Comparison of ENCODE assay signal across 9 cellular contexts in genomic region chr2:27303093-27304025, GRCh38. TPM values are rescaled to one million over a fixed set of nuclear protein-coding genes. Genes with fewer than 3 reads are reported as not detected.
DNase-seq lines count a peak whose midpoint lies in the region; ATAC-seq and TF ChIP-seq lines count a peak whose summit lies in the region.
"Had no signal": no experiment of that assay in that cellular context is flagged by ENCODE, and none has a peak within 500 bp of the region (broad histone marks: within the 10 kb centered on the region; RNA-seq: fewer than 3 reads in every experiment).

No MANE protein-coding gene starts in this region.

- no peak for TF ChIP-seq POLR2A in tibial nerve (IDR thresholded peaks at IDR 0.05)

- H3K9me3 ChIP-seq in CD4-positive, alpha-beta T cell (ENCODE audit: control insufficient read depth, low read length), result no peaks in the 10 kb centered on the region
- H3K9me3 ChIP-seq in HAP-1, result no peaks in the 10 kb centered on the region
- no peaks in the 10 kb centered on the region for H3K9me3 ChIP-seq in WERI-Rb-1 (ENCODE audit: severe bottlenecking)
- no peaks in the 10 kb centered on the region for H3K9me3 ChIP-seq in tibial nerve

- H3K4ac ChIP-seq in mesendoderm (ENCODE audit: low read depth, low read length), result no peak overlapping the region

- H2BK5ac ChIP-seq in mesendoderm (ENCODE audit: low read length), result no peak overlapping the region

- peak; percentile 97 for TF ChIP-seq CTCF in CD4-positive, alpha-beta T cell (IDR thresholded peaks at IDR 0.05)
- peak; percentile 71 for TF ChIP-seq CTCF in WERI-Rb-1 (IDR thresholded peaks at IDR 0.05; ENCODE audit: low read depth, low read length)
- TF ChIP-seq CTCF in tibial nerve (IDR thresholded peaks at IDR 0.05), result peak; percentile 73 to 87 (median 74)

- H3K27ac Mint-ChIP-seq in CD4-positive, alpha-beta T cell, result peak overlapping the region; percentile 45

- peak in 2 of 10 experiments; percentile 7 to 29 for DNase-seq in CD4-positive, alpha-beta T cell
- DNase-seq in HAP-1 (ENCODE audit: low spot score in 2 of 2), result peak; percentile 75 to 80
- DNase-seq in NCI-H446 (lab: John Stamatoyannopoulos, UW), result peak; percentile 43 to 85
- DNase-seq in WERI-Rb-1, result peak; percentile 69
- DNase-seq in effector CD8-positive, alpha-beta T cell (lab: John Stamatoyannopoulos, UW), result peak; percentile 9
- DNase-seq in mesendoderm, result peak; percentile 85
- DNase-seq in tibial nerve (ENCODE audit: low spot score in 2 of 2), result peak in 1 of 2 donors; percentile 33

- CTCF ChIA-PET in CD4-positive, alpha-beta T cell (lab: Charles Lee), result interaction anchor here (0.6 to 2.0 kb wide), 28 partner anchors 9 to 457 kb away, joined by 3 to 12 read pairs (median 4); partner anchors contain the start of genes AGBL5, EIF2B4, GTF3C2 and MPV17

- peaks cover 44% of the 10 kb centered on the region for H3K27me3 Mint-ChIP-seq in CD4-positive, alpha-beta T cell

- H3K9ac ChIP-seq in mesendoderm (ENCODE audit: low read length), result peak overlapping the region; percentile 44

- H3K4me3 Mint-ChIP-seq in CD4-positive, alpha-beta T cell, result peak overlapping the region; percentile 84

- H3K79me1 ChIP-seq in mesendoderm (ENCODE audit: low read length), result no peaks in the 10 kb centered on the region

- no peaks in the 10 kb centered on the region for H3K79me2 ChIP-seq in mesendoderm (ENCODE audit: control insufficient read depth, insufficient read depth, low read length)

- in situ Hi-C loops in HAP-1 (cut with MboI; ENCODE audit: low sequenced_read_pairs), result no loop called here

- no peak overlapping the region for H2AK5ac ChIP-seq in mesendoderm (ENCODE audit: low read length)

- H2BK15ac ChIP-seq in mesendoderm (replicated peaks; ENCODE audit: low read depth), result no peak overlapping the region

- H3K23ac ChIP-seq in mesendoderm (ENCODE audit: low read length), result no peak overlapping the region

- peaks cover 3% of the 10 kb centered on the region for H3K4me1 ChIP-seq in HAP-1
- H3K4me1 ChIP-seq in mesendoderm (ENCODE audit: control insufficient read depth, low read depth, low read length), result no peaks in the 10 kb centered on the region
- peaks cover 0 to 29% (median 12%) of the 10 kb centered on the region in 4 donors for H3K4me1 ChIP-seq in tibial nerve

- H3K27me3 ChIP-seq in CD4-positive, alpha-beta T cell (ENCODE audit: control insufficient read depth, insufficient read depth, low read length), result peaks cover 23% of the 10 kb centered on the region
- H3K27me3 ChIP-seq in HAP-1 (ENCODE audit: low read depth) (no peaks in the 10 kb centered on the region), WERI-Rb-1 (ENCODE audit: insufficient read depth, low read depth, severe bottlenecking) (peaks cover 22% of the 10 kb centered on the region), mesendoderm (ENCODE audit: insufficient read depth, low read length, poor library complexity) (peaks cover 21% of the 10 kb centered on the region), tibial nerve (peaks cover 0 to 42% of the 10 kb centered on the region in 2 donors)

- intact Hi-C loops in CD4-positive, alpha-beta T cell (cut with DNase I, micrococcal nuclease), result loop anchor here (1.0 to 5.0 kb wide), 5 partner anchors 53 to 341 kb away; no protein-coding TSS in a partner anchor

- peak overlapping the region; percentile 56 for H3K56ac ChIP-seq in mesendoderm (ENCODE audit: low read length)

- H3K36me3 ChIP-seq in HAP-1 (replicated peaks), result peaks cover 3% of the 10 kb centered on the region
- no peaks in the 10 kb centered on the region for H3K36me3 ChIP-seq in WERI-Rb-1
- no peaks in the 10 kb centered on the region for H3K36me3 ChIP-seq in mesendoderm (ENCODE audit: control insufficient read depth, insufficient read depth, low read length)
- peaks cover 0 to 8% (median 0%) of the 10 kb centered on the region in 3 donors for H3K36me3 ChIP-seq in tibial nerve

- peak; percentile 76 for ATAC-seq in CD4-positive, alpha-beta T cell (ENCODE audit: poor library complexity)
- ATAC-seq in HG03457 (IDR thresholded peaks at IDR 0.05; ENCODE audit: unreplicated experiment), result no peak

- POLR2A ChIA-PET in CD4-positive, alpha-beta T cell (lab: Charles Lee), result interaction anchor here (0.6 to 1.6 kb wide), 10 partner anchors 20 to 876 kb away, joined by 3 to 12 read pairs (median 4); partner anchors contain the start of genes ABHD1, AGBL5 and MPV17

- H3K4me3 ChIP-seq in HAP-1 (no peak overlapping the region), WERI-Rb-1 (ENCODE audit: low read depth, low read length) (peak overlapping the region; percentile 44), mesendoderm (ENCODE audit: low read length) (no peak overlapping the region), tibial nerve (peak overlapping the region in 3 of 4 donors; percentile 2 to 41 (median 17))

- H3K4me1 Mint-ChIP-seq in CD4-positive, alpha-beta T cell (ENCODE audit: low read depth), result peaks cover 10% of the 10 kb centered on the region

- no peak overlapping the region for H3K27ac ChIP-seq in CD4-positive, alpha-beta T cell (ENCODE audit: low read depth, low read length)
- H3K27ac ChIP-seq in WERI-Rb-1 (no peak overlapping the region), mesendoderm (ENCODE audit: low read depth, low read length) (no peak overlapping the region), tibial nerve (no peak overlapping the region)

- WGBS in mesendoderm (ENCODE audit: extremely low coverage, insufficient coverage, low lambda C conversion rate), result no CpG with 5 or more reads among the region's 25 CpGs
- 25 to 26% methylated on average over 25 of the region's 25 CpGs for WGBS in tibial nerve, 2 donors

- H3K9me3 Mint-ChIP-seq in CD4-positive, alpha-beta T cell, result no peaks in the 10 kb centered on the region

- H3K4me2 ChIP-seq in mesendoderm (ENCODE audit: low read length), result no peak overlapping the region

- no peak overlapping the region for H3K18ac ChIP-seq in mesendoderm (ENCODE audit: low read length)

- H4K8ac ChIP-seq in mesendoderm (ENCODE audit: low read depth, low read length), result no peak overlapping the region

- no peak overlapping the region for H4K5ac ChIP-seq in mesendoderm (ENCODE audit: low read length)

- no peak overlapping the region for H2BK120ac ChIP-seq in mesendoderm (ENCODE audit: low read depth, low read length)

- no peak for TF ChIP-seq EP300 in tibial nerve (IDR thresholded peaks at IDR 0.05)

- no peaks in the 10 kb centered on the region for H3K36me3 Mint-ChIP-seq in CD4-positive, alpha-beta T cell (ENCODE audit: low read depth)

RNA-seq across cellular contexts. Expression of gene UCN, which starts 4.9 kb away (rescaled TPM):
- 1 to 10 TPM; 1.8 to 2.3 TPM for total RNA-seq in CD4-positive, alpha-beta T cell
- 0.15 TPM for polyA plus RNA-seq in mesendoderm (2013, experiment 1 of 2)
- polyA plus RNA-seq in mesendoderm (2013, experiment 2 of 2), result 0.11 TPM
- total RNA-seq in tibial nerve, result 10 to 100 TPM; 14.9 to 24.0 (median 16.8) TPM

RNA-seq across cellular contexts. Expression of gene MPV17, which starts 19.5 kb away (rescaled TPM):
- 10 to 100 TPM; 29.3 to 31.0 TPM for total RNA-seq in CD4-positive, alpha-beta T cell
- polyA plus RNA-seq in mesendoderm (2013, experiment 1 of 2), result 84.5 TPM
- polyA plus RNA-seq in mesendoderm (2013, experiment 2 of 2), result 84.1 TPM
- 100 to 1,000 TPM in 1 of 4 donors, 10 to 100 TPM in 3; 68.4 to 105 (median 87.3) TPM for total RNA-seq in tibial nerve

RNA-seq across cellular contexts. Expression of gene TRIM54, which starts 21.1 kb away (rescaled TPM):
- total RNA-seq in CD4-positive, alpha-beta T cell, result not detected
- 0.72 TPM for polyA plus RNA-seq in mesendoderm (2013, experiment 1 of 2)
- polyA plus RNA-seq in mesendoderm (2013, experiment 2 of 2), result 0.59 TPM
- total RNA-seq in tibial nerve, result 1 to 10 TPM in 2 of 4 donors, under 1 TPM in 2; 0.21 to 2.7 (median 1.3) TPM
- total RNA-seq: T-helper 1 cell treated with Interleukin-12 subunit alpha and Interleukin-12 subunit beta and Interleukin-4 antibody, amounts not matched to agents 30 ng/mL and 1 ng/mL, for 36 hours had no signal

RNA-seq across cellular contexts. Expression of gene DNAJC5G, which starts 28.1 kb away (rescaled TPM):
- total RNA-seq in CD4-positive, alpha-beta T cell, result not detected
- polyA plus RNA-seq in mesendoderm (2013, experiment 1 of 2), result 0.03 TPM
- polyA plus RNA-seq in mesendoderm (2013, experiment 2 of 2), result 0.06 TPM
- 1 to 10 TPM in 1 of 4 donors, not detected in 3; 2.5 TPM for total RNA-seq in tibial nerve
- total RNA-seq: T-helper 1 cell treated with Interleukin-12 subunit alpha and Interleukin-12 subunit beta and Interleukin-4 antibody, amounts not matched to agents 30 ng/mL and 1 ng/mL, for 36 hours had no signal

RNA-seq across cellular contexts. Expression of gene SLC30A3, which starts 40.5 kb away (rescaled TPM):
- total RNA-seq in CD4-positive, alpha-beta T cell, result not detected
- 1.3 TPM for polyA plus RNA-seq in mesendoderm (2013, experiment 1 of 2)
- polyA plus RNA-seq in mesendoderm (2013, experiment 2 of 2), result 1.1 TPM
- under 1 TPM in 1 of 4 donors, not detected in 3; 0.44 TPM for total RNA-seq in tibial nerve

Comparison
In these comparisons a context has a peak if more than half of its experiments do, and no peak if none do; other contexts are left out.
1. H3K4me3 ChIP-seq: peak in WERI-Rb-1 (single experiment) and tibial nerve (3 of 4); none in HAP-1 (single experiment) and mesendoderm (single experiment).
2. RNA of gene UCN, which starts 4.9 kb away (total RNA-seq): 14.9 to 24.0 TPM in tibial nerve; 1.8 to 2.3 TPM in CD4-positive, alpha-beta T cell; every median in the first group is over 4 times any median in the second.
3. Peak in every context shown above with its lines, with median percentiles within 50 percentile points of each other: CTCF ChIP-seq.